ENCODE assay signal across 22 cellular contexts in genomic region chr13:109939105-109939504, GRCh38.
"Had no signal": no experiment of that assay in that cellular context is flagged by ENCODE, and none has a peak within 500 bp of the region (broad histone marks: within the 10 kb centered on the region; RNA-seq: fewer than 3 reads in every experiment).

No MANE protein-coding gene starts in this region.

- H3K27me3 ChIP-seq: right atrium auricular region had no signal

- H3K27ac ChIP-seq: heart left ventricle, right atrium auricular region, WERI-Rb-1 had no signal

- H3K4me3 ChIP-seq: heart left ventricle, right atrium auricular region, thoracic aorta had no signal

- H3K4me1 ChIP-seq: right atrium auricular region had no signal

- H3K36me3 Mint-ChIP-seq: activated CD4-positive, alpha-beta memory T cell treated with anti-CD3 and anti-CD28 coated beads for 36 hours; activated naive CD4-positive, alpha-beta T cell treated with anti-CD3 and anti-CD28 coated beads, Interleukin-2, amount 10 ng/mL, durations not matched to agents 7 days and 5 days; memory B cell; naive thymus-derived CD8-positive, alpha-beta T cell had no signal

- H3K4me1 Mint-ChIP-seq: activated CD4-positive, alpha-beta T cell treated with anti-CD3 and anti-CD28 coated beads, Interleukin-2, amount 10 ng/mL, durations not matched to agents 24 days and 14 days; activated naive CD4-positive, alpha-beta T cell treated with anti-CD3 and anti-CD28 coated beads, Interleukin-2, amount 10 ng/mL, durations not matched to agents 7 days and 5 days; memory B cell; naive thymus-derived CD8-positive, alpha-beta T cell had no signal

- H3K9me3 Mint-ChIP-seq: activated CD4-positive, alpha-beta T cell treated with anti-CD3 and anti-CD28 coated beads, Interleukin-2, amount 10 ng/mL, durations not matched to agents 24 days and 14 days; stimulated activated naive CD8-positive, alpha-beta T cell treated with anti-CD3 and anti-CD28 coated beads, Interleukin-15, Interleukin-2, amounts not matched to agents 100 ng/mL and 50 ng/mL, for 24 hours; T-helper 1 cell treated with Interleukin-12 subunit alpha and Interleukin-12 subunit beta and Interleukin-4 antibody, amounts not matched to agents 30 μg/mL and 1 μg/mL, for 36 hours had no signal

- DNase-seq: activated CD4-positive, alpha-beta memory T cell treated with anti-CD3 and anti-CD28 coated beads for 36 hours; activated CD4-positive, CD25-positive, alpha-beta regulatory T cell treated with anti-CD3 and anti-CD28 coated beads, Interleukin-2, amount 50 U/mL, for 72 hours; activated CD8-positive, alpha-beta memory T cell treated with anti-CD3 and anti-CD28 coated beads, Interleukin-2, amount 50 U/mL, for 4 hours; activated gamma-delta T cell; activated naive CD4-positive, alpha-beta T cell treated with anti-CD3 and anti-CD28 coated beads, Interleukin-2, amount 10 ng/mL, durations not matched to agents 7 days and 5 days; activated T-cell treated with anti-CD3 and anti-CD28 coated beads, Interleukin-2, amount 50 U/mL, for 1 hour; amygdala; caudate nucleus; cortex of kidney; effector memory CD8-positive, alpha-beta T cell; heart left ventricle; naive thymus-derived CD8-positive, alpha-beta T cell; stimulated activated CD4-positive, alpha-beta T cell treated with anti-CD3 and anti-CD28 coated beads, Interleukin-4, amount 100 ng/mL, for 1 hour; T-helper 9 cell; trophoblast cell; WERI-Rb-1 had no signal

- H3K27ac Mint-ChIP-seq: activated CD4-positive, alpha-beta memory T cell treated with anti-CD3 and anti-CD28 coated beads for 36 hours; activated CD4-positive, alpha-beta T cell treated with anti-CD3 and anti-CD28 coated beads, Interleukin-2, amount 10 ng/mL, durations not matched to agents 24 days and 14 days; activated naive CD4-positive, alpha-beta T cell treated with anti-CD3 and anti-CD28 coated beads, Interleukin-2, amount 10 ng/mL, durations not matched to agents 7 days and 5 days; effector memory CD8-positive, alpha-beta T cell; memory B cell; naive thymus-derived CD8-positive, alpha-beta T cell; stimulated activated naive CD8-positive, alpha-beta T cell treated with anti-CD3 and anti-CD28 coated beads, Interleukin-15, Interleukin-2, amounts not matched to agents 100 ng/mL and 50 ng/mL, for 24 hours; T-helper 1 cell treated with Interleukin-12 subunit alpha and Interleukin-12 subunit beta and Interleukin-4 antibody, amounts not matched to agents 30 μg/mL and 1 μg/mL, for 36 hours had no signal

- H3K9me3 ChIP-seq: right atrium auricular region, thoracic aorta had no signal

- ATAC-seq: effector memory CD8-positive, alpha-beta T cell; naive thymus-derived CD8-positive, alpha-beta T cell had no signal

- H3K36me3 ChIP-seq: heart left ventricle, right atrium auricular region, thoracic aorta, WERI-Rb-1 had no signal

- H3K4me3 Mint-ChIP-seq: activated CD4-positive, alpha-beta memory T cell treated with anti-CD3 and anti-CD28 coated beads for 36 hours; activated CD4-positive, alpha-beta T cell treated with anti-CD3 and anti-CD28 coated beads, Interleukin-2, amount 10 ng/mL, durations not matched to agents 24 days and 14 days; activated naive CD4-positive, alpha-beta T cell treated with anti-CD3 and anti-CD28 coated beads, Interleukin-2, amount 10 ng/mL, durations not matched to agents 7 days and 5 days; effector memory CD8-positive, alpha-beta T cell; memory B cell; naive thymus-derived CD8-positive, alpha-beta T cell; stimulated activated naive CD8-positive, alpha-beta T cell treated with anti-CD3 and anti-CD28 coated beads, Interleukin-15, Interleukin-2, amounts not matched to agents 100 ng/mL and 50 ng/mL, for 24 hours; T-helper 1 cell treated with Interleukin-12 subunit alpha and Interleukin-12 subunit beta and Interleukin-4 antibody, amounts not matched to agents 30 μg/mL and 1 μg/mL, for 36 hours had no signal

- H3K27me3 Mint-ChIP-seq: activated CD4-positive, alpha-beta memory T cell treated with anti-CD3 and anti-CD28 coated beads for 36 hours; activated CD4-positive, alpha-beta T cell treated with anti-CD3 and anti-CD28 coated beads, Interleukin-2, amount 10 ng/mL, durations not matched to agents 24 days and 14 days; activated naive CD4-positive, alpha-beta T cell treated with anti-CD3 and anti-CD28 coated beads, Interleukin-2, amount 10 ng/mL, durations not matched to agents 7 days and 5 days; effector memory CD8-positive, alpha-beta T cell; memory B cell; stimulated activated naive CD8-positive, alpha-beta T cell treated with anti-CD3 and anti-CD28 coated beads, Interleukin-15, Interleukin-2, amounts not matched to agents 100 ng/mL and 50 ng/mL, for 24 hours had no signal
